ENCODE assay signal across 1 cellular context in the genomic region with DNA sequence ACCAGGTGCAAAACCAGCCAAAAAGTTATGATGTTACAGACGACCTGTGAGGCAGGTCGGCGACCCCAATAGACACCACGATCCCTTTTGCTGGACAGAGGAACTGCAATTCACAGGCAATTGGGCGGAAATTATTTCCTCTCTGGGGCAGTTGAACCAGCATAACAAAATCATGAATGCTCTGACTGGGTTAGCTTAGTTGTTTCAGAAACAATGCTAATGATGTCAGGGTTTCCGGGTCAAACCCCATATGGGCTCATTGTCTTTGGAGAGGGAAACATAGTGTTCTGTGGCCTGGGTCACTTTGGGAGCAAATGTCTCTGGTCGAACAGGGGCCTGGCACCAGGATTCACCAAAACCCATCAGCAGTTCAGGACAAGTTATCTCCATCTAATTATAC.
TF ChIP-seq lines count a peak whose summit lies in the region.

No MANE protein-coding gene starts in this region.

TF ChIP-seq in SK-N-SH treated with all-trans-retinoic acid at 6 μM for 48 hours, 23 proteins besides CTCF, POLR2A, EP300 and RAD21 (continued from another document):
- TF ChIP-seq, protein P1, sequence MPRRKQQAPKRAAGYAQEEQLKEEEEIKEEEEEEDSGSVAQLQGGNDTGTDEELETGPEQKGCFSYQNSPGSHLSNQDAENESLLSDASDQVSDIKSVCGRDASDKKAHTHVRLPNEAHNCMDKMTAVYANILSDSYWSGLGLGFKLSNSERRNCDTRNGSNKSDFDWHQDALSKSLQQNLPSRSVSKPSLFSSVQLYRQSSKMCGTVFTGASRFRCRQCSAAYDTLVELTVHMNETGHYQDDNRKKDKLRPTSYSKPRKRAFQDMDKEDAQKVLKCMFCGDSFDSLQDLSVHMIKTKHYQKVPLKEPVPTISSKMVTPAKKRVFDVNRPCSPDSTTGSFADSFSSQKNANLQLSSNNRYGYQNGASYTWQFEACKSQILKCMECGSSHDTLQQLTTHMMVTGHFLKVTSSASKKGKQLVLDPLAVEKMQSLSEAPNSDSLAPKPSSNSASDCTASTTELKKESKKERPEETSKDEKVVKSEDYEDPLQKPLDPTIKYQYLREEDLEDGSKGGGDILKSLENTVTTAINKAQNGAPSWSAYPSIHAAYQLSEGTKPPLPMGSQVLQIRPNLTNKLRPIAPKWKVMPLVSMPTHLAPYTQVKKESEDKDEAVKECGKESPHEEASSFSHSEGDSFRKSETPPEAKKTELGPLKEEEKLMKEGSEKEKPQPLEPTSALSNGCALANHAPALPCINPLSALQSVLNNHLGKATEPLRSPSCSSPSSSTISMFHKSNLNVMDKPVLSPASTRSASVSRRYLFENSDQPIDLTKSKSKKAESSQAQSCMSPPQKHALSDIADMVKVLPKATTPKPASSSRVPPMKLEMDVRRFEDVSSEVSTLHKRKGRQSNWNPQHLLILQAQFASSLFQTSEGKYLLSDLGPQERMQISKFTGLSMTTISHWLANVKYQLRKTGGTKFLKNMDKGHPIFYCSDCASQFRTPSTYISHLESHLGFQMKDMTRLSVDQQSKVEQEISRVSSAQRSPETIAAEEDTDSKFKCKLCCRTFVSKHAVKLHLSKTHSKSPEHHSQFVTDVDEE (CRISPR knock-in tag; IDR thresholded peaks at IDR 0.05) = no peak
